In genomic region chr6:4017058-4017457, GRCh38 we compare ENCODE assay signal across 8 cellular contexts.
DNase-seq lines count a peak whose midpoint lies in the region; ATAC-seq and TF ChIP-seq lines count a peak whose summit lies in the region.

No MANE protein-coding gene starts in this region.

- peaks cover 62% of the 10 kb centered on the region for H3K79me2 ChIP-seq in OCI-LY1 (ENCODE audit: insufficient read depth, low read length)

- H3K9me2 ChIP-seq in OCI-LY1 (ENCODE audit: low read depth, low read length), result no peaks in the 10 kb centered on the region

- H2AFZ ChIP-seq in OCI-LY1 (ENCODE audit: low read length), result no peak overlapping the region

- intact Hi-C loops in Caco-2 (cut with micrococcal nuclease; ENCODE audit: unreplicated experiment), result no loop called here

- no TSS peak for BruUV-seq in Caco-2 (replicated peaks; lab: Mats Ljungman, UMichigan)

- no peaks in the 10 kb centered on the region for H3K27me3 Mint-ChIP-seq in Caco-2 (ENCODE audit: insufficient read depth, unreplicated experiment)
- H3K27me3 Mint-ChIP-seq in effector memory CD8-positive, alpha-beta T cell, result no peaks in the 10 kb centered on the region

- H3K4me2 ChIP-seq in OCI-LY1 (ENCODE audit: low read length), result peak overlapping the region; percentile 96

- H3K4me1 ChIP-seq in Caco-2 (peaks cover 11% of the 10 kb centered on the region), OCI-LY1 (ENCODE audit: insufficient read depth, low read length, severe bottlenecking) (peaks cover 35% of the 10 kb centered on the region), neutrophil (ENCODE audit: control insufficient read depth in 1 of 2, insufficient read depth in 1 of 2, low read depth in 1 of 2, low read length in 1 of 2) (peaks cover 35 to 45% of the 10 kb centered on the region in 2 experiments)

- no peak for ATAC-seq in effector memory CD8-positive, alpha-beta T cell (replicated peaks)
- ATAC-seq in HG03565 (IDR thresholded peaks at IDR 0.05; ENCODE audit: unreplicated experiment) (no peak), HG03378 (IDR thresholded peaks at IDR 0.05; ENCODE audit: unreplicated experiment) (no peak)

- H3K9me3 ChIP-seq in Caco-2, result no peaks in the 10 kb centered on the region
- H3K9me3 ChIP-seq in OCI-LY1 (ENCODE audit: low read length), result peaks cover 2% of the 10 kb centered on the region; the same call in 1 of the 2 replicates
- H3K9me3 ChIP-seq in neutrophil, result no peaks in the 10 kb centered on the region

- H3K36me3 Mint-ChIP-seq in Caco-2 (ENCODE audit: insufficient read depth, unreplicated experiment), result peaks cover 28% of the 10 kb centered on the region
- peaks cover 37% of the 10 kb centered on the region for H3K36me3 Mint-ChIP-seq in effector memory CD8-positive, alpha-beta T cell (ENCODE audit: insufficient read depth)

- DNase-seq in Caco-2, result no peak
- DNase-seq in effector memory CD8-positive, alpha-beta T cell, result no peak
- DNase-seq in NCI-H2227 treated with DMSO at 0.1 percent for 48 hours (lab: John Stamatoyannopoulos, UW), result no peak
- no peak for DNase-seq in GM20000 (ENCODE audit: low spot score)

- POLR2A ChIA-PET in Caco-2 (lab: Charles Lee), result no interaction called here

- H3K9ac ChIP-seq in OCI-LY1 (ENCODE audit: low read length), result peak overlapping the region; percentile 76

- H3K4me3 ChIP-seq in Caco-2 (ENCODE audit: low read depth, low read length) (peak overlapping the region; percentile 73), OCI-LY1 (ENCODE audit: low read depth, low read length, poor library complexity, severe bottlenecking) (peak overlapping the region; percentile 68), neutrophil (ENCODE audit: low read depth in 1 of 2, low read length in 1 of 2) (peak overlapping the region in 1 of 2 experiments; percentile 93)

- H3K27ac ChIP-seq in OCI-LY1 (ENCODE audit: low read depth, low read length, poor library complexity, severe bottlenecking) (peak overlapping the region; percentile 96), neutrophil (peak overlapping the region; percentile 89)

- no peaks in the 10 kb centered on the region for H3K9me3 Mint-ChIP-seq in Caco-2 (ENCODE audit: unreplicated experiment)
- H3K9me3 Mint-ChIP-seq in effector memory CD8-positive, alpha-beta T cell, result no peaks in the 10 kb centered on the region

- H4K20me1 ChIP-seq in OCI-LY1 (ENCODE audit: insufficient read depth, low read length), result no peaks in the 10 kb centered on the region

- H3K4me1 Mint-ChIP-seq in Caco-2 (ENCODE audit: low read depth, unreplicated experiment), result peaks cover 7% of the 10 kb centered on the region
- peaks cover 50 to 72% of the 10 kb centered on the region in 2 donors for H3K4me1 Mint-ChIP-seq in effector memory CD8-positive, alpha-beta T cell (ENCODE audit: low read depth in 2 of 2)

- TF ChIP-seq CTCF in Caco-2 (IDR thresholded peaks at IDR 0.05; ENCODE audit: insufficient read depth in 1 of 2, low read depth in 1 of 2, low read length in 1 of 2, severe bottlenecking in 1 of 2, unreplicated experiment in 1 of 2) (no peak), OCI-LY1 (IDR thresholded peaks at IDR 0.05; ENCODE audit: low read length) (no peak), neutrophil (IDR thresholded peaks at IDR 0.05) (no peak), GM20000 (IDR thresholded peaks at IDR 0.05; ENCODE audit: extremely low read depth, missing control alignments) (no peak)

- H3K4me3 Mint-ChIP-seq in Caco-2 (ENCODE audit: unreplicated experiment), result peak overlapping the region; percentile 91
- H3K4me3 Mint-ChIP-seq in effector memory CD8-positive, alpha-beta T cell, result peak overlapping the region; percentile 95 to 97

- peak overlapping the region; percentile 94 for H3K27ac Mint-ChIP-seq in Caco-2 (ENCODE audit: unreplicated experiment)
- H3K27ac Mint-ChIP-seq in effector memory CD8-positive, alpha-beta T cell, result peak overlapping the region; percentile 99

- no peaks in the 10 kb centered on the region for H3K36me3 ChIP-seq in Caco-2 (ENCODE audit: control insufficient read depth, insufficient read depth, low read length)
- peaks cover 35% of the 10 kb centered on the region for H3K36me3 ChIP-seq in OCI-LY1 (ENCODE audit: insufficient read depth, low read length)
- no peaks in the 10 kb centered on the region for H3K36me3 ChIP-seq in neutrophil

- H3F3A ChIP-seq in OCI-LY1 (ENCODE audit: insufficient read depth, low read length), result no peaks in the 10 kb centered on the region

- H3K27me3 ChIP-seq in Caco-2 (replicated peaks; ENCODE audit: control insufficient read depth, insufficient read depth, low read length) (no peaks in the 10 kb centered on the region), OCI-LY1 (ENCODE audit: insufficient read depth, low read length) (no peaks in the 10 kb centered on the region), neutrophil (no peaks in the 10 kb centered on the region)

- CTCF ChIA-PET in Caco-2 (lab: Charles Lee), result interaction anchor here (1.7 kb wide), 1 partner anchor 9 kb away, joined by 6 read pairs; no protein-coding TSS in a partner anchor
